Comparison of ENCODE assay signal across 11 cellular contexts in the genomic region with DNA sequence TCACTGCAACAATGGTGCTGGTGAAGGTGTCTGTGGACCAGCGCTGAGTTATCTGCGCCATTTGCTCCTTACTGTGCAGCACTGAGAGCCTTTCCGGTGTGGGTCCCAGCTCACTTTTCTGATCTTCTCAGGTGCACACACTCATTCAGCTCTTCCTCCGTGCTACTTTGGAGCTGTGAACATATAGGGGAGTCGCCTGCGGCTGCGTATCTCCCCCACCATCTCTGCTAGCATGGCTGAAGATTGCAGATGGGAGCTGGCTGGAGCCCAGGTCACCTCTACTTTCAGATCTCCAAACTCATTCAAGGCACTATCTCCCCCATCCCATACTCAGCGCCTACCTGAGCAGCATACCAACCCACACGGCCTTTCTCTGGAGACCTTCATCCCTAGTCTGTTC.
"Had no signal": no experiment of that assay in that cellular context is flagged by ENCODE, and none has a peak within 500 bp of the region (broad histone marks: within the 10 kb centered on the region; RNA-seq: fewer than 3 reads in every experiment).

No MANE protein-coding gene starts in this region.

- H3K36me3 ChIP-seq: HAP-1 had no signal

- DNase-seq: GM23248, GOT3, H7, H9, HCEC 1CT, HFFc6 had no signal

- H3K27ac ChIP-seq: GM23248 had no signal

- H3K9ac ChIP-seq: GM23248 had no signal

- H3K9me3 ChIP-seq: HAP-1 had no signal

- FAIRE-seq: H1, H54 had no signal

- H3K4me3 ChIP-seq: GM23248, GM23338, HAP-1 had no signal

- H2AFZ ChIP-seq: GM23248, GM23338 had no signal

- ATAC-seq: GM23338, HCT116 had no signal

- H3K4me1 ChIP-seq: HAP-1 had no signal

- H3K4me2 ChIP-seq: GM23338 had no signal
